In the genomic region with DNA sequence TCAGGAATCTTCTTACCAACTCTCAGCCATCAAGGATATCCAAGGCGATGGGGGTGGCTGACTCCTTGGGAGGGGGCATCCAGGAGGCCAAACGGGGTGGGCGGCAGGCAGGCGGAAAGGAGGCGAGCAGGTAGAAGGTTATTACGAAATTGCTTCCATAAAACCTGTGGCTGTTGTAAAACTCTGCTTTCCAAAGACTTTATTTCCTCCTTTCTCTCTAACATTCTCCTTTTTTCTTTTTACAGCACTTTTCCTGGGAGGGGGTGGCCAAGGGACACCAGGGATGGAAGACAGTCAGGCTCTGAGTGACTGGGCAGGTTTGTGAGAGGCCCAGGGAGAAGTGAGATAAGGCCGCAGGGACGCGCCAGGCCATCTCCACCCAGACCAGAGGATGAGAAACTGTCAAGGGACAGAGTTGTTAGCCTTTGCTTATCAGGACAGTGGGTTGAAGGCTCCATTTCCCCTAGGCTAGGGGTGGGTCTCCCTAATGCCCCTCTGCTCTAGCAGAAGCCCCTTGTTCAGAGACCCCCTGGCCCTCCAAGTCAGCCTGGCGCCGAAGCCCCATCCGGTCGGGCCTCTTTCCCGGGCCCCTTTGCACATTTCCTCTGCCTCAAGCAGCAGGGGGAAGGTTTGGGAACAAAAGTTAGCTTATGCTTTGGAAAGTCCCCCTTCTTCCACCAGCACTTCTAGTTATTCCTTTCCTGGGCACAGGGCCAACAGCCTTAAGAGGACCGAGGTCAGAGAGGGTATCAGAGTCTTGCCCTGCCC, we compare ENCODE assay signal across 29 cellular contexts. TPM values are rescaled to one million over a fixed set of nuclear protein-coding genes. Genes with fewer than 3 reads are reported as not detected.
DNase-seq lines count a peak whose midpoint lies in the region; ATAC-seq, FAIRE-seq and TF ChIP-seq lines count a peak whose summit lies in the region.
"Had no signal": no experiment of that assay in that cellular context is flagged by ENCODE, and none has a peak within 500 bp of the region (broad histone marks: within the 10 kb centered on the region; RNA-seq: fewer than 3 reads in every experiment).

No MANE protein-coding gene starts in this region.

- H3K18ac ChIP-seq in H1 (ENCODE audit: extremely low read depth, low read length): peak overlapping the region; percentile 48; the same call in 1 of the 2 replicates

- no peak overlapping the region for H4K5ac ChIP-seq in H1 (ENCODE audit: insufficient read length, low read depth, low read length)

- no peak overlapping the region for H3K56ac ChIP-seq in H1 (replicated peaks; ENCODE audit: insufficient read length, low read depth, low read length)

- peaks cover 42 to 45% of the 10 kb centered on the region in 2 experiments for H4K20me1 ChIP-seq in H1 (replicated peaks in 1 of 2; ENCODE audit: control insufficient read depth in 1 of 2, insufficient read depth in 2 of 2, low read length in 2 of 2)

- H2BK20ac ChIP-seq in H1 (ENCODE audit: low read length): no peak overlapping the region

- no peak for FAIRE-seq in H1 (lab: Jason Lieb, UNC)
- FAIRE-seq: GM19239 had no signal

- peaks cover 0 to 12% (median 4%) of the 10 kb centered on the region in 4 experiments; a peak in 4 of 7 replicates for H3K4me1 ChIP-seq in H1 (replicated peaks in 1 of 4; ENCODE audit: control insufficient read depth in 3 of 4, insufficient read depth in 4 of 4, low read length in 3 of 4)

- no peak overlapping the region for H3K4me2 ChIP-seq in H1 (ENCODE audit: insufficient read depth in 1 of 2, low read depth in 2 of 2, low read length in 2 of 2)

- no peak overlapping the region for H2BK120ac ChIP-seq in H1 (replicated peaks; ENCODE audit: low read depth, low read length)

- 28% methylated on average over 15 of the region's 15 CpGs; no CpG with 5 or more reads in 1 of the 2 experiments for WGBS in H1 (ENCODE audit: extremely low coverage in 1 of 2, insufficient coverage in 1 of 2, insufficient read length in 1 of 2, insufficient replicate concordance in 2 of 2, low coverage in 1 of 2, low lambda C conversion rate in 2 of 2, missing lambda C conversion rate in 1 of 2), 2 experiments

- peaks cover 12 to 24% of the 10 kb centered on the region in 2 donors for H3K4me1 Mint-ChIP-seq in natural killer cell treated with Interleukin-12 subunit alpha and Interleukin-12 subunit beta and Interleukin-15 and Interleukin-18, amount 100 ng/mL, for 72 hours (ENCODE audit: low read depth in 2 of 2)
- H3K4me1 Mint-ChIP-seq in natural killer cell (peaks cover 10 to 15% of the 10 kb centered on the region in 2 donors), nephron (peaks cover 23% of the 10 kb centered on the region)
- peaks cover 9% of the 10 kb centered on the region for H3K4me1 Mint-ChIP-seq in activated T-helper 17 cell treated with anti-CD3 and anti-CD28 coated beads, Interleukin-2, amount 50 U/mL, for 72 hours

- peak overlapping the region; percentile 65; the same call in 1 of the 2 replicates for H2AK5ac ChIP-seq in H1 (ENCODE audit: low read depth, low read length)

- no peak overlapping the region for H2BK12ac ChIP-seq in H1 (ENCODE audit: low read depth, low read length)

- no peak overlapping the region for H3K27ac ChIP-seq in H1 (ENCODE audit: low read depth, low read length)
- H3K27ac ChIP-seq: breast epithelium, coronary artery, left lung, neutrophil, thyroid gland had no signal

- TF ChIP-seq EP300 in H1 (IDR thresholded peaks at IDR 0.05; ENCODE audit: borderline replicate concordance in 1 of 2, low read depth in 2 of 2, low read length in 2 of 2): no peak

- POLR2A ChIA-PET in H1 (lab: Charles Lee; ENCODE audit: partially characterized antibody): no interaction called here

- no peak overlapping the region for H3K14ac ChIP-seq in H1 (ENCODE audit: insufficient read length)

- no peak overlapping the region for H3K4me3 Mint-ChIP-seq in natural killer cell treated with Interleukin-12 subunit alpha and Interleukin-12 subunit beta and Interleukin-15 and Interleukin-18, amount 100 ng/mL, for 72 hours
- H3K4me3 Mint-ChIP-seq in natural killer cell (no peak overlapping the region), nephron (peak overlapping the region; percentile 43 to 72 (median 60))
- no peak overlapping the region for H3K4me3 Mint-ChIP-seq in activated T-helper 17 cell treated with anti-CD3 and anti-CD28 coated beads, Interleukin-2, amount 50 U/mL, for 72 hours
- H3K4me3 Mint-ChIP-seq: IgD-negative memory B cell; T-helper 1 cell treated with Interleukin-12 subunit alpha and Interleukin-12 subunit beta and Interleukin-4 antibody, amounts not matched to agents 30 μg/mL and 1 μg/mL, for 36 hours had no signal

- CTCF ChIA-PET in H1 (lab: Charles Lee; ENCODE audit: partially characterized antibody): interaction anchor here (0.8 to 1.9 kb wide), 7 partner anchors 9 to 79 kb away, joined by 3 to 5 read pairs (median 3); no protein-coding TSS in a partner anchor

- H3K4ac ChIP-seq in H1 (replicated peaks; ENCODE audit: insufficient read length, low read depth, low read length): no peak overlapping the region

- peak; percentile 49 for DNase-seq in natural killer cell treated with Interleukin-12 subunit alpha and Interleukin-12 subunit beta and Interleukin-15 and Interleukin-18, amount 100 ng/mL, for 72 hours (ENCODE audit: low spot score)
- DNase-seq in natural killer cell (no peak), H1 (ENCODE audit: low read depth in 1 of 2, low spot score in 2 of 2) (peak in 1 of 2 experiments; percentile 42), NCI-H146 treated with DMSO at 0.1 percent for 48 hours (lab: John Stamatoyannopoulos, UW; ENCODE audit: unreplicated experiment) (no peak)
- no peak for DNase-seq in activated naive CD4-positive, alpha-beta T cell treated with Interleukin-2 at 50 U/mL for 16 hours
- DNase-seq in activated CD4-positive, alpha-beta T cell treated with anti-CD3 and anti-CD28 coated beads for 48 hours: no peak
- DNase-seq: activated CD4-positive, alpha-beta T cell treated with anti-CD3 and anti-CD28 coated beads, Interleukin-2, amount 50 U/mL, for 48 hours; activated gamma-delta T cell treated with Interleukin-2 at 50 U/mL for 16 hours; glutamatergic neuron; left lung; MM.1S; NCI-H1436 treated with DMSO at 0.1 percent for 48 hours; NCI-H2171; NCI-H524 treated with DMSO at 0.1 percent for 48 hours; stimulated activated CD4-positive, alpha-beta T cell treated with anti-CD3 and anti-CD28 coated beads, Interleukin-12 subunit alpha, Interleukin-12 subunit beta, amount 100 ng/mL, for 4 hours; stimulated activated CD4-positive, alpha-beta T cell treated with anti-CD3 and anti-CD28 coated beads, Interleukin-4, amount 100 ng/mL, for 4 hours; stimulated activated naive CD8-positive, alpha-beta T cell treated with anti-CD3 and anti-CD28 coated beads, Interleukin-15, Interleukin-2, amounts not matched to agents 100 U/mL and 50 U/mL, for 24 hours; thyroid gland had no signal

- peaks cover 97 to 100% (median 100%) of the 10 kb centered on the region in 4 experiments for H3K27me3 ChIP-seq in H1 (replicated peaks in 1 of 4; ENCODE audit: control insufficient read depth in 3 of 4, extremely low read depth in 1 of 4, insufficient read depth in 3 of 4, low read length in 3 of 4)

- no peak for TF ChIP-seq CTCF in natural killer cell (IDR thresholded peaks at IDR 0.05)
- no peak for TF ChIP-seq CTCF in H1 (IDR thresholded peaks at IDR 0.05; ENCODE audit: control extremely low read depth in 1 of 3, insufficient read depth in 1 of 3, low read depth in 1 of 3, low read length in 3 of 3)
- TF ChIP-seq CTCF in nephron (IDR thresholded peaks at IDR 0.05; ENCODE audit: unreplicated experiment in 3 of 3): no peak

- no peaks in the 10 kb centered on the region for H3K9me3 Mint-ChIP-seq in natural killer cell treated with Interleukin-12 subunit alpha and Interleukin-12 subunit beta and Interleukin-15 and Interleukin-18, amount 100 ng/mL, for 72 hours
- H3K9me3 Mint-ChIP-seq in natural killer cell: no peaks in the 10 kb centered on the region
- peaks cover 3% of the 10 kb centered on the region for H3K9me3 Mint-ChIP-seq in nephron
- H3K9me3 Mint-ChIP-seq in activated T-helper 17 cell treated with anti-CD3 and anti-CD28 coated beads, Interleukin-2, amount 50 U/mL, for 72 hours: no peaks in the 10 kb centered on the region
- H3K9me3 Mint-ChIP-seq: T-helper 1 cell treated with Interleukin-12 subunit alpha and Interleukin-12 subunit beta and Interleukin-4 antibody, amounts not matched to agents 30 μg/mL and 1 μg/mL, for 36 hours had no signal

- H4K91ac ChIP-seq in H1 (replicated peaks; ENCODE audit: insufficient read length, low read length): no peak overlapping the region

- no peak overlapping the region for H2BK5ac ChIP-seq in H1 (ENCODE audit: low read depth, low read length)

- H3K79me1 ChIP-seq in H1 (ENCODE audit: low read depth, low read length): no peaks in the 10 kb centered on the region

- no peak overlapping the region for H3K23ac ChIP-seq in H1 (ENCODE audit: insufficient read length)

- H3K9me3 ChIP-seq in H1 (ENCODE audit: insufficient read depth in 2 of 2, low read depth in 1 of 2, low read length in 1 of 2): no peaks in the 10 kb centered on the region
- H3K9me3 ChIP-seq: breast epithelium, left lung, neutrophil, thyroid gland had no signal

- H3K36me3 ChIP-seq in H1 (ENCODE audit: control insufficient read depth in 2 of 4, insufficient read depth in 4 of 4, low read length in 3 of 4): no peaks in the 10 kb centered on the region; a peak in 1 of 8 replicates
- H3K36me3 ChIP-seq: breast epithelium, left lung, neutrophil, thyroid gland had no signal

- no peak overlapping the region for H4K8ac ChIP-seq in H1 (ENCODE audit: extremely low read depth, insufficient read depth, low read length)

- H2AFZ ChIP-seq in H1 (ENCODE audit: low read length): no peak overlapping the region

- no peak overlapping the region for H3K4me3 ChIP-seq in H1 (ENCODE audit: extremely low read depth in 1 of 4, insufficient read depth in 2 of 4, low read depth in 3 of 4, low read length in 4 of 4)
- H3K4me3 ChIP-seq: breast epithelium, coronary artery, left lung, thyroid gland had no signal

- ATAC-seq in natural killer cell treated with Interleukin-12 subunit alpha and Interleukin-12 subunit beta and Interleukin-15 and Interleukin-18, amount 100 ng/mL, for 72 hours: no peak
- ATAC-seq in natural killer cell: no peak
- no peak for ATAC-seq in activated T-helper 17 cell treated with anti-CD3 and anti-CD28 coated beads, Interleukin-2, amount 50 U/mL, for 72 hours (replicated peaks)
- ATAC-seq: left lung; stimulated activated naive CD8-positive, alpha-beta T cell treated with anti-CD3 and anti-CD28 coated beads, Interleukin-15, Interleukin-2, amounts not matched to agents 100 U/mL and 50 U/mL, for 24 hours had no signal

- intact Hi-C loops in natural killer cell (cut with micrococcal nuclease): no loop called here

- no peak for TF ChIP-seq POLR2A in H1 (IDR thresholded peaks at IDR 0.05; ENCODE audit: control extremely low read depth in 1 of 2, low read depth in 2 of 2, low read length in 2 of 2)

- H3K9ac ChIP-seq in H1 (replicated peaks in 1 of 4; ENCODE audit: extremely low read depth in 1 of 4, low read depth in 3 of 4, low read length in 3 of 4): no peak overlapping the region

- no peaks in the 10 kb centered on the region for H3K36me3 Mint-ChIP-seq in natural killer cell treated with Interleukin-12 subunit alpha and Interleukin-12 subunit beta and Interleukin-15 and Interleukin-18, amount 100 ng/mL, for 72 hours
- H3K36me3 Mint-ChIP-seq in natural killer cell (no peaks in the 10 kb centered on the region), nephron (ENCODE audit: low read depth) (no peaks in the 10 kb centered on the region)
- no peaks in the 10 kb centered on the region for H3K36me3 Mint-ChIP-seq in activated T-helper 17 cell treated with anti-CD3 and anti-CD28 coated beads, Interleukin-2, amount 50 U/mL, for 72 hours (ENCODE audit: low read depth)

- no peak overlapping the region for H2BK15ac ChIP-seq in H1 (ENCODE audit: low read length)

- H3K27ac Mint-ChIP-seq in natural killer cell treated with Interleukin-12 subunit alpha and Interleukin-12 subunit beta and Interleukin-15 and Interleukin-18, amount 100 ng/mL, for 72 hours: no peak overlapping the region
- H3K27ac Mint-ChIP-seq in natural killer cell (no peak overlapping the region), nephron (no peak overlapping the region)
- H3K27ac Mint-ChIP-seq in activated T-helper 17 cell treated with anti-CD3 and anti-CD28 coated beads, Interleukin-2, amount 50 U/mL, for 72 hours: no peak overlapping the region
- H3K27ac Mint-ChIP-seq: T-helper 1 cell treated with Interleukin-12 subunit alpha and Interleukin-12 subunit beta and Interleukin-4 antibody, amounts not matched to agents 30 μg/mL and 1 μg/mL, for 36 hours had no signal

- peaks cover 56 to 60% of the 10 kb centered on the region in 2 donors for H3K27me3 Mint-ChIP-seq in natural killer cell treated with Interleukin-12 subunit alpha and Interleukin-12 subunit beta and Interleukin-15 and Interleukin-18, amount 100 ng/mL, for 72 hours
- H3K27me3 Mint-ChIP-seq in natural killer cell (ENCODE audit: low read depth in 2 of 2) (peaks cover 85 to 92% of the 10 kb centered on the region in 2 donors), nephron (ENCODE audit: low read depth) (peaks cover 100% of the 10 kb centered on the region)
- H3K27me3 Mint-ChIP-seq in activated T-helper 17 cell treated with anti-CD3 and anti-CD28 coated beads, Interleukin-2, amount 50 U/mL, for 72 hours: peaks cover 76% of the 10 kb centered on the region

- no peaks in the 10 kb centered on the region for H3K79me2 ChIP-seq in H1 (ENCODE audit: control insufficient read depth in 1 of 2, insufficient read depth in 2 of 2, low read length in 2 of 2)

- H3K23me2 ChIP-seq in H1 (ENCODE audit: low read depth, low read length): 0 out of 2 replicates have a peak, but pooled peaks cover 2% of the 10 kb centered on the region

- no peak for TF ChIP-seq RAD21 in H1 (IDR thresholded peaks at IDR 0.05 in 1 of 2, conservative IDR thresholded peaks at IDR 0.05 in 1 of 2; ENCODE audit: low read depth in 2 of 2, low read length in 2 of 2)

RNA-seq across cellular contexts. Expression of gene HOXB9, which starts 5.0 kb away (rescaled TPM):
- 1 to 10 TPM in 1 of 2 donors, under 1 TPM in 1; 0.78 to 2.7 TPM for total RNA-seq in natural killer cell treated with Interleukin-12 subunit alpha and Interleukin-12 subunit beta and Interleukin-15 and Interleukin-18, amount 100 ng/mL, for 72 hours
- total RNA-seq in natural killer cell: 1 to 10 TPM in 1 of 3 donors, under 1 TPM in 2; 0.12 to 1.0 (median 0.18) TPM
- total RNA-seq in H1 (2021; fragmentation: NEBNext Ultra II Directional; extraction: Animal tissue kit (Norgen Biotek cat#: 25700)): not detected in 2 replicates
- not detected in 2 replicates for polyA plus RNA-seq in H1 (2011; rRNA removed)
- not detected for polyA plus RNA-seq in H1 (2011; cell fraction: cytosol; rRNA removed)
- not detected for polyA plus RNA-seq in H1 (2011; cell fraction: nucleus; rRNA removed)
- 0.15 to 0.17 TPM in 2 of 4 replicates, not detected in the others for polyA plus RNA-seq in H1 (2012, experiment 1 of 2)
- 0.17 TPM for polyA plus RNA-seq in H1 (2012, experiment 2 of 2)
- polyA plus RNA-seq in H1 (2013, experiment 1 of 2): 0.02 TPM
- not detected for polyA plus RNA-seq in H1 (2013, experiment 2 of 2)
- polyA minus RNA-seq in H1 (2011; rRNA and poly(A)+ RNA removed): not detected in 2 replicates
- not detected for polyA minus RNA-seq in H1 (2011; cell fraction: cytosol; rRNA and poly(A)+ RNA removed)
- not detected for polyA minus RNA-seq in H1 (2011; cell fraction: nucleus; rRNA and poly(A)+ RNA removed)
- under 1 TPM; 0.40 to 0.58 TPM for total RNA-seq in activated T-helper 17 cell treated with anti-CD3 and anti-CD28 coated beads, Interleukin-2, amount 50 U/mL, for 72 hours
- total RNA-seq: fibroblast of lung, left lung, thyroid gland had no signal
- polyA plus RNA-seq: BJ, fibroblast of lung, IgD-negative memory B cell had no signal

RNA-seq across cellular contexts. Expression of gene HOXB8, which starts 16.0 kb away (rescaled TPM):
- not detected for total RNA-seq in natural killer cell treated with Interleukin-12 subunit alpha and Interleukin-12 subunit beta and Interleukin-15 and Interleukin-18, amount 100 ng/mL, for 72 hours
- not detected for total RNA-seq in natural killer cell
- not detected in 2 replicates for total RNA-seq in H1 (2021; fragmentation: NEBNext Ultra II Directional; extraction: Animal tissue kit (Norgen Biotek cat#: 25700))
- polyA plus RNA-seq in H1 (2011; rRNA removed): not detected in 2 replicates
- polyA plus RNA-seq in H1 (2011; cell fraction: cytosol; rRNA removed): not detected
- polyA plus RNA-seq in H1 (2011; cell fraction: nucleus; rRNA removed): not detected
- polyA plus RNA-seq in H1 (2012, experiment 1 of 2): not detected in 4 replicates
- polyA plus RNA-seq in H1 (2012, experiment 2 of 2): 0.09 TPM
- not detected for polyA plus RNA-seq in H1 (2013, experiment 1 of 2)
- not detected for polyA plus RNA-seq in H1 (2013, experiment 2 of 2)
- not detected in 2 replicates for polyA minus RNA-seq in H1 (2011; rRNA and poly(A)+ RNA removed)
- not detected for polyA minus RNA-seq in H1 (2011; cell fraction: cytosol; rRNA and poly(A)+ RNA removed)
- not detected for polyA minus RNA-seq in H1 (2011; cell fraction: nucleus; rRNA and poly(A)+ RNA removed)
- total RNA-seq in activated T-helper 17 cell treated with anti-CD3 and anti-CD28 coated beads, Interleukin-2, amount 50 U/mL, for 72 hours: not detected
- polyA plus RNA-seq: BJ, IgD-negative memory B cell had no signal

RNA-seq across cellular contexts. Expression of gene HOXB7, which starts 20.3 kb away (rescaled TPM):
- 1 to 10 TPM; 1.1 to 2.7 TPM for total RNA-seq in natural killer cell treated with Interleukin-12 subunit alpha and Interleukin-12 subunit beta and Interleukin-15 and Interleukin-18, amount 100 ng/mL, for 72 hours
- 1 to 10 TPM in 1 of 3 donors, under 1 TPM in 2; 0.45 to 1.4 (median 0.97) TPM for total RNA-seq in natural killer cell
- not detected in 2 replicates for total RNA-seq in H1 (2021; fragmentation: NEBNext Ultra II Directional; extraction: Animal tissue kit (Norgen Biotek cat#: 25700))
- polyA plus RNA-seq in H1 (2011; rRNA removed): not detected in 2 replicates
- not detected for polyA plus RNA-seq in H1 (2011; cell fraction: cytosol; rRNA removed)
- not detected for polyA plus RNA-seq in H1 (2011; cell fraction: nucleus; rRNA removed)
- polyA plus RNA-seq in H1 (2012, experiment 1 of 2): not detected in 4 replicates
- polyA plus RNA-seq in H1 (2012, experiment 2 of 2): not detected
- not detected for polyA plus RNA-seq in H1 (2013, experiment 1 of 2)
- not detected for polyA plus RNA-seq in H1 (2013, experiment 2 of 2)
- not detected in 2 replicates for polyA minus RNA-seq in H1 (2011; rRNA and poly(A)+ RNA removed)
- polyA minus RNA-seq in H1 (2011; cell fraction: cytosol; rRNA and poly(A)+ RNA removed): not detected
- polyA minus RNA-seq in H1 (2011; cell fraction: nucleus; rRNA and poly(A)+ RNA removed): not detected
- under 1 TPM in 1 of 2 donors, not detected in 1; 0.95 TPM for total RNA-seq in activated T-helper 17 cell treated with anti-CD3 and anti-CD28 coated beads, Interleukin-2, amount 50 U/mL, for 72 hours
- polyA plus RNA-seq: BJ, IgD-negative memory B cell had no signal

RNA-seq across cellular contexts. Expression of gene HOXB6, which starts 26.3 kb away (rescaled TPM):
- total RNA-seq in natural killer cell treated with Interleukin-12 subunit alpha and Interleukin-12 subunit beta and Interleukin-15 and Interleukin-18, amount 100 ng/mL, for 72 hours: 1 to 10 TPM; 1.9 to 2.2 TPM
- total RNA-seq in natural killer cell: not detected
- not detected in 2 replicates for total RNA-seq in H1 (2021; fragmentation: NEBNext Ultra II Directional; extraction: Animal tissue kit (Norgen Biotek cat#: 25700))
- polyA plus RNA-seq in H1 (2011; rRNA removed): not detected in 2 replicates
- polyA plus RNA-seq in H1 (2011; cell fraction: cytosol; rRNA removed): not detected
- polyA plus RNA-seq in H1 (2011; cell fraction: nucleus; rRNA removed): not detected
- 0.09 to 0.17 TPM in 2 of 4 replicates, not detected in the others for polyA plus RNA-seq in H1 (2012, experiment 1 of 2)
- polyA plus RNA-seq in H1 (2012, experiment 2 of 2): not detected
- polyA plus RNA-seq in H1 (2013, experiment 1 of 2): not detected
- polyA plus RNA-seq in H1 (2013, experiment 2 of 2): not detected
- polyA minus RNA-seq in H1 (2011; rRNA and poly(A)+ RNA removed): not detected in 2 replicates
- polyA minus RNA-seq in H1 (2011; cell fraction: cytosol; rRNA and poly(A)+ RNA removed): not detected
- polyA minus RNA-seq in H1 (2011; cell fraction: nucleus; rRNA and poly(A)+ RNA removed): not detected
- total RNA-seq in activated T-helper 17 cell treated with anti-CD3 and anti-CD28 coated beads, Interleukin-2, amount 50 U/mL, for 72 hours: under 1 TPM; 0.37 to 0.39 TPM
- polyA plus RNA-seq: BJ, IgD-negative memory B cell had no signal

RNA-seq across cellular contexts. Expression of gene HOXB5, which starts 37.5 kb away (rescaled TPM):
- under 1 TPM in 1 of 2 donors, not detected in 1; 0.70 TPM for total RNA-seq in natural killer cell treated with Interleukin-12 subunit alpha and Interleukin-12 subunit beta and Interleukin-15 and Interleukin-18, amount 100 ng/mL, for 72 hours
- not detected for total RNA-seq in natural killer cell
- not detected in 2 replicates for total RNA-seq in H1 (2021; fragmentation: NEBNext Ultra II Directional; extraction: Animal tissue kit (Norgen Biotek cat#: 25700))
- polyA plus RNA-seq in H1 (2011; rRNA removed): not detected in 2 replicates
- not detected for polyA plus RNA-seq in H1 (2011; cell fraction: cytosol; rRNA removed)
- polyA plus RNA-seq in H1 (2011; cell fraction: nucleus; rRNA removed): not detected
- not detected in 4 replicates for polyA plus RNA-seq in H1 (2012, experiment 1 of 2)
- not detected for polyA plus RNA-seq in H1 (2012, experiment 2 of 2)
- not detected for polyA plus RNA-seq in H1 (2013, experiment 1 of 2)
- not detected for polyA plus RNA-seq in H1 (2013, experiment 2 of 2)
- 0.07 TPM in 1 of 2 replicates, not detected in the other for polyA minus RNA-seq in H1 (2011; rRNA and poly(A)+ RNA removed)
- polyA minus RNA-seq in H1 (2011; cell fraction: cytosol; rRNA and poly(A)+ RNA removed): not detected
- polyA minus RNA-seq in H1 (2011; cell fraction: nucleus; rRNA and poly(A)+ RNA removed): not detected
- total RNA-seq in activated T-helper 17 cell treated with anti-CD3 and anti-CD28 coated beads, Interleukin-2, amount 50 U/mL, for 72 hours: not detected
- total RNA-seq: SK-MEL-5 had no signal
- polyA plus RNA-seq: BJ, IgD-negative memory B cell had no signal

Comparison
In these comparisons a context has a peak if more than half of its experiments do, and no peak if none do; other contexts are left out.
1. H3K4me3 Mint-ChIP-seq: peak in nephron (3 of 3); none in natural killer cell treated with Interleukin-12 subunit alpha and Interleukin-12 subunit beta and Interleukin-15 and Interleukin-18, amount 100 ng/mL, for 72 hours (single experiment), natural killer cell (single experiment) and activated T-helper 17 cell treated with anti-CD3 and anti-CD28 coated beads, Interleukin-2, amount 50 U/mL, for 72 hours (single experiment).